Comparison of ENCODE assay signal across 10 cellular contexts in genomic region chr10:44946201-44946600, GRCh38. TPM values are rescaled to one million over a fixed set of nuclear protein-coding genes. Genes with fewer than 3 reads are reported as not detected.
DNase-seq lines count a peak whose midpoint lies in the region; ATAC-seq, FAIRE-seq and TF ChIP-seq lines count a peak whose summit lies in the region.
"Had no signal": no experiment of that assay in that cellular context is flagged by ENCODE, and none has a peak within 500 bp of the region (broad histone marks: within the 10 kb centered on the region; RNA-seq: fewer than 3 reads in every experiment).

No MANE protein-coding gene starts in this region.

- DNase-seq in RCC 7860 (ENCODE audit: low spot score): peak; percentile 72
- peak in 1 of 6 donors; percentile 8 for DNase-seq in pancreas
- DNase-seq in activated effector memory CD4-positive, alpha-beta T cell treated with anti-CD3 and anti-CD28 coated beads, Interleukin-2, amount 50 U/mL, for 16 hours: no peak
- no peak for DNase-seq in stimulated activated CD4-positive, alpha-beta T cell treated with anti-CD3 and anti-CD28 coated beads, Interleukin-4, amount 100 ng/mL, for 1 hour
- no peak for DNase-seq in DMS153 (lab: John Stamatoyannopoulos, UW)
- no peak for DNase-seq in cerebellar cortex (ENCODE audit: low spot score)
- DNase-seq: erythroblast, KBM-7 had no signal

- no peaks in the 10 kb centered on the region for H3K9me3 ChIP-seq in pancreas

- intact Hi-C loops in pancreas (cut with DNase I): no loop called here

- WGBS in pancreas, 2 donors: 74 to 77% methylated on average over 2 of the region's 2 CpGs

- ATAC-seq in GM19025 (IDR thresholded peaks at IDR 0.05; ENCODE audit: low read depth, unreplicated experiment) (peak; percentile 44), HG02798 (IDR thresholded peaks at IDR 0.05; ENCODE audit: poor library complexity, unreplicated experiment) (peak; percentile 68), pancreas (peak in 3 of 4 donors; percentile 8 to 34 (median 14))

- FAIRE-seq in RCC 7860 (lab: Jason Lieb, UNC) (peak; percentile 10), pancreas (lab: Jason Lieb, UNC) (no peak)

- no peak for TF ChIP-seq CTCF in pancreas (IDR thresholded peaks at IDR 0.05)

- no peak overlapping the region for H3K4me3 ChIP-seq in pancreas

- no peak overlapping the region for H3K27ac ChIP-seq in pancreas

- peaks cover 0 to 8% (median 0%) of the 10 kb centered on the region in 3 donors for H3K4me1 ChIP-seq in pancreas

- H3K27me3 ChIP-seq in pancreas: no peaks in the 10 kb centered on the region

- no peaks in the 10 kb centered on the region for H3K36me3 ChIP-seq in pancreas

RNA-seq across cellular contexts. Expression of gene RASSF4, which starts 13.4 kb away (rescaled TPM):
- total RNA-seq in pancreas: 10 to 100 TPM; 13.9 to 76.8 (median 35.7) TPM
- 100 to 1,000 TPM in 1 of 2 donors, 10 to 100 TPM in 1; 85.1 to 100 TPM for polyA plus RNA-seq in pancreas

RNA-seq across cellular contexts. Expression of gene DEPP1, which starts 32.4 kb away (rescaled TPM):
- total RNA-seq in pancreas: 100 to 1,000 TPM in 4 of 6 donors, 10 to 100 TPM in 2; 68.9 to 222 (median 150) TPM
- polyA plus RNA-seq in pancreas: 100 to 1,000 TPM; 217 to 270 TPM

RNA-seq across cellular contexts. Expression of gene TMEM72, which starts 35.1 kb away (rescaled TPM):
- 1 to 10 TPM; 1.2 to 2.8 (median 2.3) TPM for total RNA-seq in pancreas
- polyA plus RNA-seq in pancreas: 1 to 10 TPM; 4.6 to 7.7 TPM

RNA-seq across cellular contexts. Expression of gene ZNF22, which starts 54.5 kb away (rescaled TPM):
- total RNA-seq in pancreas: 10 to 100 TPM; 12.9 to 21.8 (median 20.0) TPM
- polyA plus RNA-seq in pancreas: 10 to 100 TPM; 12.6 to 18.9 TPM

Comparison
In these comparisons a context has a peak if more than half of its experiments do, and no peak if none do; other contexts are left out.
1. ATAC-seq: peak in every context shown above with its lines; median percentile 68 in HG02798; 44 in GM19025; 14 in pancreas.